8 cellular contexts compared by ENCODE assay signal in the genomic region with DNA sequence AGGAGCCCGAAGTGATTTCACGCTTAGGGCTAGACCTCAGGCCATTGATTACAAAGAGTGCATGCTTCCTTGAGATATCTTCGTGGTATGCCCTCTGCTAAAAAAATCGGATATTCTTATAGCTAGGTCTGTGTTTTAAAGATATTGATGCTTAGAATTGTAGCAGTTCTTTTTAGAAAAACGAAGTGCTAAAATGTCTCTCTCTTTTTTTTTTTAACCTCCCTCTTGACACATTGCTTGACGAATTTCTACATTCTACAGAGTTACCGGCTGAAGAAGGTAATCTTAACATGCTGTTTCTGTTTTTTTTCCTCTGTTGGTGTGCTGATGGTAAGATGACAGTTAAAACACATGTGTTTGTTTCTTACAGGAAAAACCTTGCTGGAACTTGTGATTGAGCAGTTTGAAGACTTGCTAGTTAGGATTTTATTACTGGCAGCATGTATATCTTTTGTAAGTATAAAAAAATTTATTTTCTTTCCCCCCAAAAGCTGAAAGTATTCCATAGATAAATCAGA. TPM values are rescaled to one million over a fixed set of nuclear protein-coding genes. Genes with fewer than 3 reads are reported as not detected.
DNase-seq lines count a peak whose midpoint lies in the region; ATAC-seq and TF ChIP-seq lines count a peak whose summit lies in the region.

No MANE protein-coding gene starts in this region.

- H3K27me3 Mint-ChIP-seq in activated naive CD8-positive, alpha-beta T cell treated with anti-CD3 and anti-CD28 coated beads for 36 hours, result peaks cover 3% of the 10 kb centered on the region

- TF ChIP-seq POLR2A in right lobe of liver (IDR thresholded peaks at IDR 0.05), result no peak
- TF ChIP-seq POLR2A in uterus (IDR thresholded peaks at IDR 0.05), result no peak

- intact Hi-C loops in left ventricle myocardium inferior (cut with micrococcal nuclease), result no loop called here
- intact Hi-C loops in Right ventricle myocardium inferior (cut with DNase I), result loop anchor here (10.0 kb wide), 1 partner anchor 178 kb away; no protein-coding TSS in a partner anchor
- intact Hi-C loops in right lobe of liver (cut with DNase I), result loop anchor here in 1 of 2 donors (10.0 kb wide), 2 partner anchors 62 to 178 kb away; no protein-coding TSS in a partner anchor
- intact Hi-C loops in uterus (cut with DNase I; ENCODE audit: low total_unique reads), result no loop called here

- H3K27ac ChIP-seq in left ventricle myocardium inferior (replicated peaks), result peak overlapping the region; percentile 97
- H3K27ac ChIP-seq in right lobe of liver, result peak overlapping the region; percentile 95 to 97 (median 97)
- peak overlapping the region; percentile 92 to 97 for H3K27ac ChIP-seq in uterus

- H3K36me3 Mint-ChIP-seq in activated naive CD8-positive, alpha-beta T cell treated with anti-CD3 and anti-CD28 coated beads for 36 hours, result peaks cover 43% of the 10 kb centered on the region

- H3K4me3 Mint-ChIP-seq in activated naive CD8-positive, alpha-beta T cell treated with anti-CD3 and anti-CD28 coated beads for 36 hours, result peak overlapping the region; percentile 96

- H3K9me3 Mint-ChIP-seq in activated naive CD8-positive, alpha-beta T cell treated with anti-CD3 and anti-CD28 coated beads for 36 hours, result no peaks in the 10 kb centered on the region

- H3K36me3 ChIP-seq in left ventricle myocardium inferior, result peaks cover 52% of the 10 kb centered on the region
- H3K36me3 ChIP-seq in right lobe of liver, result peaks cover 0 to 14% (median 3%) of the 10 kb centered on the region in 4 donors
- no peaks in the 10 kb centered on the region for H3K36me3 ChIP-seq in uterus

- H3K27ac Mint-ChIP-seq in activated naive CD8-positive, alpha-beta T cell treated with anti-CD3 and anti-CD28 coated beads for 36 hours, result peak overlapping the region; percentile 95

- 0% methylated on average over 7 of the region's 7 CpGs for WGBS in right lobe of liver (ENCODE audit: insufficient coverage, low coverage, low lambda C conversion rate, missing lambda C conversion rate)

- H3K9me3 ChIP-seq in left ventricle myocardium inferior (replicated peaks), result no peaks in the 10 kb centered on the region
- no peaks in the 10 kb centered on the region for H3K9me3 ChIP-seq in right lobe of liver
- H3K9me3 ChIP-seq in uterus, result no peaks in the 10 kb centered on the region

- H3K27me3 ChIP-seq in left ventricle myocardium inferior (ENCODE audit: low read depth) (no peaks in the 10 kb centered on the region), right lobe of liver (no peaks in the 10 kb centered on the region), uterus (no peaks in the 10 kb centered on the region)

- TF ChIP-seq CTCF in left ventricle myocardium inferior (IDR thresholded peaks at IDR 0.05; ENCODE audit: borderline replicate concordance), result no peak
- no peak for TF ChIP-seq CTCF in right lobe of liver (IDR thresholded peaks at IDR 0.05)
- no peak for TF ChIP-seq CTCF in uterus (IDR thresholded peaks at IDR 0.05)

- H3K4me1 ChIP-seq in left ventricle myocardium inferior (peaks cover 97% of the 10 kb centered on the region), right lobe of liver (peaks cover 0 to 51% (median 20%) of the 10 kb centered on the region in 4 donors), uterus (peaks cover 0 to 3% of the 10 kb centered on the region in 2 donors)

- DNase-seq in left ventricle myocardium inferior (no peak), Right ventricle myocardium inferior (ENCODE audit: missing footprints) (no peak), right lobe of liver (no peak), uterus (no peak), NCI-H82 (lab: John Stamatoyannopoulos, UW) (no peak), amygdala (lab: John Stamatoyannopoulos, UW) (no peak)
- no peak for DNase-seq in activated naive CD8-positive, alpha-beta T cell treated with anti-CD3 and anti-CD28 coated beads for 36 hours

- H3K4me3 ChIP-seq in left ventricle myocardium inferior (peak overlapping the region; percentile 96), right lobe of liver (peak overlapping the region; percentile 73 to 89 (median 81)), uterus (peak overlapping the region; percentile 60 to 81)

- H3K4me1 Mint-ChIP-seq in activated naive CD8-positive, alpha-beta T cell treated with anti-CD3 and anti-CD28 coated beads for 36 hours, result peaks cover 49% of the 10 kb centered on the region

- no peak for ATAC-seq in Right ventricle myocardium inferior
- peak in 1 of 4 donors; percentile 18 for ATAC-seq in right lobe of liver
- no peak for ATAC-seq in HG03460 (IDR thresholded peaks at IDR 0.05; ENCODE audit: unreplicated experiment)

RNA-seq across cellular contexts. Expression of gene ATP2A2, which starts 1.4 kb away (rescaled TPM):
- total RNA-seq in left ventricle myocardium inferior, result 1,955 TPM
- 3,009 TPM for total RNA-seq in Right ventricle myocardium inferior
- total RNA-seq in activated naive CD8-positive, alpha-beta T cell treated with anti-CD3 and anti-CD28 coated beads for 36 hours, result 100 to 1,000 TPM; 148 to 151 TPM
- 100 to 1,000 TPM in 4 of 6 experiments, 10 to 100 TPM in 2; 95.6 to 155 (median 113) TPM for total RNA-seq in right lobe of liver
- 100 to 1,000 TPM in 2 of 4 donors, 10 to 100 TPM in 2; 61.5 to 173 (median 97.9) TPM for total RNA-seq in uterus

Comparison
In these comparisons a context has a peak if more than half of its experiments do, and no peak if none do; other contexts are left out.
1. RNA of gene ATP2A2, which starts 1.4 kb away (total RNA-seq): 3,009 TPM in Right ventricle myocardium inferior (single experiment) and 1,955 TPM in left ventricle myocardium inferior (single experiment); 148 to 151 TPM in activated naive CD8-positive, alpha-beta T cell treated with anti-CD3 and anti-CD28 coated beads for 36 hours, 95.6 to 155 TPM in right lobe of liver and 61.5 to 173 TPM in uterus; every median in the first group is over 10 times any median in the second.
2. Peak in every context shown above with its lines, with median percentiles within 50 percentile points of each other: H3K27ac ChIP-seq and H3K4me3 ChIP-seq.